In the genomic region with DNA sequence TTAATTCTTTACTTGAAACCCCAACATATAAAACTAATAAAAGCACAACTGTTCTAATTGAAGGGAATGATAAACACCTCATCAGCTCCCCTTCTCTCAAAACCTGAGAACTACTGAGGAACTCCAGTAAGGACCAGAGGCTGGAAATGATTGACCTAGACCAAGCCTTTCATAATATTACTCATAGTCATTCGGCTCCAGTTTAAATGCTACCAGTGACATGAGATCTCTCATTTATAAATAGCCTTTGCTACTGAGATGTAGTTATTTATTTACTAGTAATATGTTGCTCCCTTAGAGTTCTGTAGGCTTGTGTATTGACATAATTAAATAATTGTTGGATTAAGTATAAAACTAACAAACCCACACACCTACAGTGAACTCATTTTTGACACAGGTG, we compare ENCODE assay signal across 12 cellular contexts.
DNase-seq lines count a peak whose midpoint lies in the region; ATAC-seq, FAIRE-seq and TF ChIP-seq lines count a peak whose summit lies in the region.
"Had no signal": no experiment of that assay in that cellular context is flagged by ENCODE, and none has a peak within 500 bp of the region (broad histone marks: within the 10 kb centered on the region; RNA-seq: fewer than 3 reads in every experiment).

No MANE protein-coding gene starts in this region.

- DNase-seq in DMS153 (lab: John Stamatoyannopoulos, UW) (no peak), GM12891 (ENCODE audit: insufficient read length, low spot score) (no peak), HCEC 1CT (no peak)
- DNase-seq: activated naive CD8-positive, alpha-beta T cell treated with anti-CD3 and anti-CD28 coated beads for 36 hours; central memory CD4-positive, alpha-beta T cell; NCI-H2107 had no signal

- FAIRE-seq in GM12891 (lab: Jason Lieb, UNC), result no peak
- FAIRE-seq: GM12878 had no signal

- no peak for TF ChIP-seq POLR2A in GM12891 (IDR thresholded peaks at IDR 0.05; ENCODE audit: low read depth, low read length)

- ATAC-seq in GM18858 (IDR thresholded peaks at IDR 0.05; ENCODE audit: unreplicated experiment) (peak; percentile 88), GM21390 (IDR thresholded peaks at IDR 0.05; ENCODE audit: unreplicated experiment) (peak; percentile 91), HG02938 (IDR thresholded peaks at IDR 0.05; ENCODE audit: unreplicated experiment) (peak; percentile 99), HG03521 (IDR thresholded peaks at IDR 0.05; ENCODE audit: unreplicated experiment) (peak; percentile 95), esophagus mucosa (no peak)
- ATAC-seq: GM12878 had no signal

TF ChIP-seq in GM12891, 5 proteins besides CTCF, POLR2A, EP300 and RAD21:
- TF ChIP-seq PAX5 (IDR thresholded peaks at IDR 0.05; ENCODE audit: insufficient read depth, low read length, severe bottlenecking) (no peak), POLR2AphosphoS5 (IDR thresholded peaks at IDR 0.05; ENCODE audit: low read depth, low read length) (no peak), TAF1 (IDR thresholded peaks at IDR 0.05; ENCODE audit: low read depth, low read length) (no peak), SPI1 (IDR thresholded peaks at IDR 0.05; ENCODE audit: low read depth, low read length) (no peak), POU2F2 (IDR thresholded peaks at IDR 0.05; ENCODE audit: low read depth, low read length) (no peak)
